In the genomic region with DNA sequence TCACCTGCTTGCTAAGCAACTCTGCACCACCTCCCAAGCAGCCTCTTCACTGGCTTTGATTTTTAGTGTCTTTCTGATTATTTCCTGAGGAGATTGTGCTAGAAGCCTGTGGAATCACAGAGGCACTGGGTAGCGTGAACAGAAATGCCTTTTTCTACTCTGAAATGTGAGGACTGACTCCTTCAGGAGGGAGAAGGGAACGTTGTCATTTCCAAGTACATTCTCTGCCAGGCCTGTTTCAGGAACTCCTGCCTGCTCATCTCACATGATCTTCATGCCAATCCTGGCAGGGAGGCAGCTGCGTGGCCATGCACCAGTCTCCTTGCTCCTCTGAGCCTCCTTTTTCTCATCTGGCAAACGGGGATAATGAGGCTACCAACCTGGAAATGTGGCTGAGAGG, we compare ENCODE assay signal across 29 cellular contexts. TPM values are rescaled to one million over a fixed set of nuclear protein-coding genes. Genes with fewer than 3 reads are reported as not detected.
DNase-seq lines count a peak whose midpoint lies in the region; ATAC-seq and TF ChIP-seq lines count a peak whose summit lies in the region.
"Had no signal": no experiment of that assay in that cellular context is flagged by ENCODE, and none has a peak within 500 bp of the region (broad histone marks: within the 10 kb centered on the region; RNA-seq: fewer than 3 reads in every experiment).

No MANE protein-coding gene starts in this region.

- no peaks in the 10 kb centered on the region for H3K9me3 ChIP-seq in hepatocyte (ENCODE audit: low read depth)
- H3K9me3 ChIP-seq: heart right ventricle, suprapubic skin had no signal

- H3K4me2 ChIP-seq in hepatocyte = no peak overlapping the region
- H3K4me2 ChIP-seq: GM23338 had no signal

- TF ChIP-seq CTCF in brain (conservative IDR thresholded peaks at IDR 0.05) = no peak
- TF ChIP-seq CTCF in hepatocyte (IDR thresholded peaks at IDR 0.05; ENCODE audit: poor library complexity) = no peak

- H3K9me3 Mint-ChIP-seq in activated CD4-positive, alpha-beta T cell treated with anti-CD3 and anti-CD28 coated beads, Interleukin-2, amount 10 ng/mL, durations not matched to agents 24 days and 14 days = no peaks in the 10 kb centered on the region
- peaks cover 0 to 15% (median 0%) of the 10 kb centered on the region in 5 experiments for H3K9me3 Mint-ChIP-seq in brain
- H3K9me3 Mint-ChIP-seq: activated naive CD8-positive, alpha-beta T cell treated with anti-CD3 and anti-CD28 coated beads for 36 hours; CD4-positive, alpha-beta memory T cell; dendritic cell treated with granulocyte-macrophage colony-stimulating factor and Interleukin-4, amounts not matched to agents 40 ng/mL and 50 ng/mL, for 4 days; GM23338; IgD-negative memory B cell; neural crest cell; T-helper 1 cell treated with Interleukin-12 subunit alpha and Interleukin-12 subunit beta and Interleukin-4 antibody, amounts not matched to agents 30 μg/mL and 1 μg/mL, for 36 hours had no signal

- no peaks in the 10 kb centered on the region for H3K79me2 ChIP-seq in hepatocyte
- H3K79me2 ChIP-seq: parathyroid adenoma had no signal

- no peak overlapping the region for H3K4me3 ChIP-seq in hepatocyte
- H3K4me3 ChIP-seq: GM23338, heart right ventricle, lung, suprapubic skin had no signal

- no peaks in the 10 kb centered on the region for H3K36me3 ChIP-seq in hepatocyte (replicated peaks; ENCODE audit: insufficient read depth, low read depth)
- H3K36me3 ChIP-seq: heart right ventricle, suprapubic skin had no signal

- WGBS in hepatocyte (ENCODE audit: low lambda C conversion rate, missing lambda C conversion rate) = 81% methylated on average over 4 of the region's 4 CpGs

- H3K4me1 Mint-ChIP-seq in activated CD4-positive, alpha-beta T cell treated with anti-CD3 and anti-CD28 coated beads, Interleukin-2, amount 10 ng/mL, durations not matched to agents 24 days and 14 days = peaks cover 10% of the 10 kb centered on the region
- peaks cover 75% of the 10 kb centered on the region for H3K4me1 Mint-ChIP-seq in brain

- H4K20me1 ChIP-seq in hepatocyte (ENCODE audit: insufficient read depth, poor library complexity, severe bottlenecking) = no peaks in the 10 kb centered on the region

- no peaks in the 10 kb centered on the region for H3K9me2 ChIP-seq in hepatocyte (replicated peaks; ENCODE audit: insufficient read depth)

- H3K4me1 ChIP-seq in hepatocyte (ENCODE audit: insufficient read depth) = peaks cover 12% of the 10 kb centered on the region
- H3K4me1 ChIP-seq: parathyroid adenoma had no signal

- no peak overlapping the region for H3K4me3 Mint-ChIP-seq in activated CD4-positive, alpha-beta T cell treated with anti-CD3 and anti-CD28 coated beads, Interleukin-2, amount 10 ng/mL, durations not matched to agents 24 days and 14 days
- peak overlapping the region in 1 of 5 experiments; percentile 31 for H3K4me3 Mint-ChIP-seq in brain
- H3K4me3 Mint-ChIP-seq: activated naive CD8-positive, alpha-beta T cell treated with anti-CD3 and anti-CD28 coated beads for 36 hours; B cell; CD4-positive, alpha-beta memory T cell; dendritic cell treated with granulocyte-macrophage colony-stimulating factor and Interleukin-4, amounts not matched to agents 40 ng/mL and 50 ng/mL, for 4 days; GM23338; IgD-negative memory B cell; neural crest cell; T-helper 1 cell treated with Interleukin-12 subunit alpha and Interleukin-12 subunit beta and Interleukin-4 antibody, amounts not matched to agents 30 μg/mL and 1 μg/mL, for 36 hours had no signal

- H3K36me3 Mint-ChIP-seq in activated CD4-positive, alpha-beta T cell treated with anti-CD3 and anti-CD28 coated beads, Interleukin-2, amount 10 ng/mL, durations not matched to agents 24 days and 14 days (ENCODE audit: low read depth) = no peaks in the 10 kb centered on the region
- no peaks in the 10 kb centered on the region for H3K36me3 Mint-ChIP-seq in brain
- H3K36me3 Mint-ChIP-seq: activated naive CD8-positive, alpha-beta T cell treated with anti-CD3 and anti-CD28 coated beads for 36 hours; CD4-positive, alpha-beta memory T cell; IgD-negative memory B cell had no signal

- intact Hi-C loops in activated CD4-positive, alpha-beta T cell treated with anti-CD3 and anti-CD28 coated beads, Interleukin-2, amount 10 ng/mL, durations not matched to agents 24 days and 14 days (cut with micrococcal nuclease) = no loop called here

- no peak overlapping the region for H2AFZ ChIP-seq in hepatocyte
- H2AFZ ChIP-seq: GM23338, parathyroid adenoma had no signal

- no peak overlapping the region for H3K27ac ChIP-seq in hepatocyte
- H3K27ac ChIP-seq: heart right ventricle, parathyroid adenoma, suprapubic skin had no signal

- peak; percentile 36 for DNase-seq in activated CD4-positive, alpha-beta T cell treated with anti-CD3 and anti-CD28 coated beads, Interleukin-2, amount 10 ng/mL, durations not matched to agents 24 days and 14 days
- no peak for DNase-seq in activated CD4-positive, alpha-beta T cell treated with anti-CD3 and anti-CD28 coated beads, Interleukin-2, amount 50 U/mL, for 1 hour
- peak; percentile 29 for DNase-seq in Ammon's horn (ENCODE audit: low spot score)
- DNase-seq in hepatocyte (ENCODE audit: low spot score) = peak; percentile 3
- DNase-seq in NCI-H2081 (lab: John Stamatoyannopoulos, UW) = no peak
- no peak for DNase-seq in AG08396 (ENCODE audit: low spot score)
- DNase-seq: activated CD4-positive, alpha-beta T cell treated with anti-CD3 and anti-CD28 coated beads, Interleukin-2, amount 50 U/mL, for 4 hours; activated CD4-positive, CD25-positive, alpha-beta regulatory T cell; activated effector memory CD4-positive, alpha-beta T cell treated with anti-CD3 and anti-CD28 coated beads, Interleukin-2, amount 50 U/mL, for 16 hours; activated naive CD8-positive, alpha-beta T cell treated with anti-CD3 and anti-CD28 coated beads for 36 hours; aorta; CD4-positive, alpha-beta memory T cell; heart right ventricle; retina; small intestine; stimulated activated naive CD4-positive, alpha-beta T cell treated with Interleukin-2 at 50 U/mL for 16 hours had no signal

- H3K27me3 ChIP-seq in hepatocyte = peaks cover 17% of the 10 kb centered on the region
- H3K27me3 ChIP-seq: heart right ventricle, suprapubic skin had no signal

- peaks cover 33% of the 10 kb centered on the region for H3K27me3 Mint-ChIP-seq in activated CD4-positive, alpha-beta T cell treated with anti-CD3 and anti-CD28 coated beads, Interleukin-2, amount 10 ng/mL, durations not matched to agents 24 days and 14 days
- H3K27me3 Mint-ChIP-seq in brain = peaks cover 11% of the 10 kb centered on the region

- ATAC-seq in GM18909 (IDR thresholded peaks at IDR 0.05; ENCODE audit: poor library complexity, unreplicated experiment) = no peak
- ATAC-seq: esophagus mucosa, GM23338, heart right ventricle, SK-N-SH treated with all-trans-retinoic acid at 6 μM for 48 hours had no signal

- no peak overlapping the region for H3K27ac Mint-ChIP-seq in activated CD4-positive, alpha-beta T cell treated with anti-CD3 and anti-CD28 coated beads, Interleukin-2, amount 10 ng/mL, durations not matched to agents 24 days and 14 days
- H3K27ac Mint-ChIP-seq in brain = peak overlapping the region in 3 of 5 experiments; percentile 48 to 91 (median 80)
- H3K27ac Mint-ChIP-seq: activated naive CD8-positive, alpha-beta T cell treated with anti-CD3 and anti-CD28 coated beads for 36 hours; B cell; CD4-positive, alpha-beta memory T cell; dendritic cell treated with granulocyte-macrophage colony-stimulating factor and Interleukin-4, amounts not matched to agents 40 ng/mL and 50 ng/mL, for 4 days; GM23338; IgD-negative memory B cell; T-helper 1 cell treated with Interleukin-12 subunit alpha and Interleukin-12 subunit beta and Interleukin-4 antibody, amounts not matched to agents 30 μg/mL and 1 μg/mL, for 36 hours had no signal

RNA-seq across cellular contexts. Expression of a gene that starts 49.8 kb away (rescaled TPM):
- 1.4 and 1.9 TPM in 2 replicates for total RNA-seq in activated CD4-positive, alpha-beta T cell treated with anti-CD3 and anti-CD28 coated beads, Interleukin-2, amount 10 ng/mL, durations not matched to agents 24 days and 14 days
- 4.2 TPM for polyA plus RNA-seq in brain (ENCODE audit: insufficient read depth, low read depth, low replicate concordance)
- total RNA-seq in hepatocyte = 15.0 and 25.0 TPM in 2 replicates
- polyA plus RNA-seq in hepatocyte = 8.8 and 11.2 TPM in 2 replicates

Comparison
In these comparisons a context has a peak if more than half of its experiments do, and no peak if none do; other contexts are left out.
1. DNase-seq: peak in activated CD4-positive, alpha-beta T cell treated with anti-CD3 and anti-CD28 coated beads, Interleukin-2, amount 10 ng/mL, durations not matched to agents 24 days and 14 days (single experiment), Ammon's horn (single experiment) and hepatocyte (single experiment); none in activated CD4-positive, alpha-beta T cell treated with anti-CD3 and anti-CD28 coated beads, Interleukin-2, amount 50 U/mL, for 1 hour (single experiment), NCI-H2081 (0 of 2) and AG08396 (single experiment).